In genomic region chr13:102846261-102847015, GRCh38 we compare ENCODE assay signal across 8 cellular contexts. TPM values are rescaled to one million over a fixed set of nuclear protein-coding genes. Genes with fewer than 3 reads are reported as not detected.
A peak's percentile ranks its signal among the peaks of the same experiment; 100 is the strongest.
DNase-seq lines count a peak whose midpoint lies in the region; ATAC-seq and TF ChIP-seq lines count a peak whose summit lies in the region.

No MANE protein-coding gene starts in this region.

- H3K4me2 ChIP-seq in PC-9, result peak overlapping the region; percentile 99

- peaks cover 5% of the 10 kb centered on the region; the same call in 1 of the 2 replicates for H3F3A ChIP-seq in PC-9 (ENCODE audit: insufficient read depth, low read depth)

- intact Hi-C loops in PC-9 (cut with micrococcal nuclease; ENCODE audit: unreplicated experiment), result loop anchor here (1.0 to 10.0 kb wide), 9 partner anchors 46 to 1702 kb away; partner anchors contain the start of genes TEX30 and TPP2

- H3K9me3 Mint-ChIP-seq in CD8-positive, alpha-beta memory T cell, result peaks cover 0 to 2% (median 0%) of the 10 kb centered on the region in 5 donors

- H3K4me3 ChIP-seq in CD8-positive, alpha-beta memory T cell (ENCODE audit: low read length), result peak overlapping the region; percentile 97
- H3K4me3 ChIP-seq in PC-9 (peak overlapping the region; percentile 90), gastroesophageal sphincter (peak overlapping the region; percentile 93 to 97)

- peak overlapping the region; percentile 99 for H3K27ac ChIP-seq in CD8-positive, alpha-beta memory T cell (ENCODE audit: low read depth, low read length)
- H3K27ac ChIP-seq in PC-9 (peak overlapping the region; percentile 73), gastroesophageal sphincter (peak overlapping the region; percentile 75 to 99 (median 96))

- no peaks in the 10 kb centered on the region for H3K9me3 ChIP-seq in CD8-positive, alpha-beta memory T cell (ENCODE audit: low read length)
- H3K9me3 ChIP-seq in PC-9 (ENCODE audit: insufficient read depth, low read depth) (no peaks in the 10 kb centered on the region), gastroesophageal sphincter (no peaks in the 10 kb centered on the region)

- CTCF ChIA-PET in CD8-positive, alpha-beta memory T cell (lab: Charles Lee), result interaction anchor here (0.8 to 4.8 kb wide), 13 partner anchors 10 to 452 kb away, joined by 3 to 36 read pairs (median 6); partner anchors contain the start of genes BIVM, POGLUT2 and TEX30
- CTCF ChIA-PET in PC-9 (lab: Charles Lee), result interaction anchor here (0.6 kb wide), 1 partner anchor 454 kb away, joined by 3 read pairs; no protein-coding TSS in a partner anchor

- no peaks in the 10 kb centered on the region for H3K9me2 ChIP-seq in PC-9 (ENCODE audit: insufficient read depth)

- H3K4me3 Mint-ChIP-seq in CD8-positive, alpha-beta memory T cell, result peak overlapping the region; percentile 91 to 99 (median 97)

- peaks cover 43% of the 10 kb centered on the region for H3K4me1 ChIP-seq in CD8-positive, alpha-beta memory T cell (ENCODE audit: insufficient read depth, low read length)
- H3K4me1 ChIP-seq in PC-9 (replicated peaks; ENCODE audit: insufficient read depth) (peaks cover 13% of the 10 kb centered on the region; the same call in 1 of the 2 replicates), gastroesophageal sphincter (peaks cover 4 to 48% (median 6%) of the 10 kb centered on the region in 3 donors)

- H3K36me3 Mint-ChIP-seq in CD8-positive, alpha-beta memory T cell, result peaks cover 0 to 36% (median 5%) of the 10 kb centered on the region in 3 donors

- peaks cover 42 to 56% (median 53%) of the 10 kb centered on the region in 3 donors for H3K4me1 Mint-ChIP-seq in CD8-positive, alpha-beta memory T cell

- peaks cover 17% of the 10 kb centered on the region; the same call in 1 of the 2 replicates for H4K20me1 ChIP-seq in PC-9 (ENCODE audit: insufficient read depth)

- H3K79me2 ChIP-seq in PC-9 (ENCODE audit: low read depth), result peaks cover 45% of the 10 kb centered on the region

- 1 to 2% methylated on average over 14 of the region's 31 CpGs for WGBS in gastroesophageal sphincter (ENCODE audit: low coverage in 1 of 2), 2 donors

- ATAC-seq in GM19438 (IDR thresholded peaks at IDR 0.05; ENCODE audit: low read depth, unreplicated experiment) (peak; percentile 35), HG03460 (IDR thresholded peaks at IDR 0.05; ENCODE audit: unreplicated experiment) (peak; percentile 37), gastroesophageal sphincter (peak; percentile 8), omental fat pad (ENCODE audit: low FRiP score) (peak; percentile 24)

- H3K27ac Mint-ChIP-seq in CD8-positive, alpha-beta memory T cell, result peak overlapping the region; percentile 93 to 100 (median 99)

- peak overlapping the region; percentile 97 for H2AFZ ChIP-seq in PC-9

- H3K36me3 ChIP-seq in CD8-positive, alpha-beta memory T cell (ENCODE audit: insufficient read depth, low read length), result no peaks in the 10 kb centered on the region
- no peaks in the 10 kb centered on the region for H3K36me3 ChIP-seq in PC-9 (ENCODE audit: low read depth)
- H3K36me3 ChIP-seq in gastroesophageal sphincter, result peaks cover 0 to 12% of the 10 kb centered on the region in 2 donors

- peaks cover 0 to 5% of the 10 kb centered on the region in 2 donors for H3K27me3 Mint-ChIP-seq in CD8-positive, alpha-beta memory T cell

- no peak for TF ChIP-seq POLR2A in gastroesophageal sphincter (IDR thresholded peaks at IDR 0.05)

- TSS peak; percentile 40 for BruUV-seq in PC-9 (replicated peaks; lab: Mats Ljungman, UMichigan)

- POLR2A ChIA-PET in CD8-positive, alpha-beta memory T cell (lab: Charles Lee), result interaction anchor here (0.5 to 4.7 kb wide), 10 partner anchors 47 to 267 kb away, joined by 3 to 171 read pairs (median 4); partner anchors contain the start of genes BIVM, POGLUT2, TEX30 and TPP2
- POLR2A ChIA-PET in PC-9 (lab: Charles Lee; ENCODE audit: unreplicated experiment), result interaction anchor here (0.5 to 0.7 kb wide), 3 partner anchors 141 to 445 kb away, joined by 4 to 9 read pairs (median 4); no protein-coding TSS in a partner anchor

- no peak for TF ChIP-seq EP300 in gastroesophageal sphincter (IDR thresholded peaks at IDR 0.05)

- DNase-seq in CD8-positive, alpha-beta memory T cell, result peak; percentile 35 to 76 (median 63)
- DNase-seq in PC-9 (peak; percentile 15 to 39), omental fat pad (ENCODE audit: low spot score) (no peak), NCI-H226 (no peak)
- peak; percentile 39 for DNase-seq in activated effector memory CD4-positive, alpha-beta T cell treated with Interleukin-2 at 50 U/mL for 16 hours

- TF ChIP-seq CTCF in PC-9 (conservative IDR thresholded peaks at IDR 0.05) (no peak), gastroesophageal sphincter (IDR thresholded peaks at IDR 0.05) (peak in 1 of 4 experiments; percentile 11), omental fat pad (IDR thresholded peaks at IDR 0.05) (no peak)

- no peaks in the 10 kb centered on the region for H3K27me3 ChIP-seq in CD8-positive, alpha-beta memory T cell (ENCODE audit: insufficient read depth, low read length, poor library complexity, severe bottlenecking)
- no peaks in the 10 kb centered on the region for H3K27me3 ChIP-seq in PC-9 (ENCODE audit: insufficient read depth, low read depth)
- no peaks in the 10 kb centered on the region for H3K27me3 ChIP-seq in gastroesophageal sphincter

RNA-seq across cellular contexts. Expression of gene ERCC5, which starts 0.6 kb away (rescaled TPM):
- total RNA-seq in CD8-positive, alpha-beta memory T cell, result 10 to 100 TPM; 48.0 to 48.8 TPM
- 60.3 TPM for polyA plus RNA-seq in CD8-positive, alpha-beta memory T cell
- total RNA-seq in PC-9 (2021), result 33.9 and 38.2 TPM in 2 replicates
- 10 to 100 TPM; 57.5 to 75.6 (median 65.2) TPM for total RNA-seq in gastroesophageal sphincter
- total RNA-seq in omental fat pad, result 10 to 100 TPM; 42.5 to 81.8 (median 68.3) TPM

RNA-seq across cellular contexts. Expression of gene BIVM, which starts 47.5 kb away (rescaled TPM):
- 10 to 100 TPM; 14.6 to 16.0 TPM for total RNA-seq in CD8-positive, alpha-beta memory T cell
- polyA plus RNA-seq in CD8-positive, alpha-beta memory T cell, result 14.2 TPM
- total RNA-seq in PC-9 (2021) (12.5 and 17.5 TPM in 2 replicates), gastroesophageal sphincter (10 to 100 TPM in 3 of 4 donors, 1 to 10 TPM in 1; 8.7 to 19.6 (median 15.8) TPM), omental fat pad (10 to 100 TPM; 12.6 to 21.4 (median 16.1) TPM)

RNA-seq across cellular contexts. Expression of gene POGLUT2, which starts 47.7 kb away (rescaled TPM):
- total RNA-seq in CD8-positive, alpha-beta memory T cell, result 10 to 100 TPM; 13.5 to 15.8 TPM
- 2.5 TPM for polyA plus RNA-seq in CD8-positive, alpha-beta memory T cell
- total RNA-seq in PC-9 (2021) (2.8 and 3.2 TPM in 2 replicates), gastroesophageal sphincter (10 to 100 TPM in 1 of 4 donors, 1 to 10 TPM in 3; 3.5 to 17.9 (median 6.9) TPM), omental fat pad (1 to 10 TPM; 4.2 to 6.0 (median 4.8) TPM)

Comparison
In these comparisons a context has a peak if more than half of its experiments do, and no peak if none do; other contexts are left out.
1. DNase-seq: peak in CD8-positive, alpha-beta memory T cell (5 of 5), PC-9 (2 of 2) and activated effector memory CD4-positive, alpha-beta T cell treated with Interleukin-2 at 50 U/mL for 16 hours (single experiment); none in omental fat pad (single experiment) and NCI-H226 (single experiment).
2. Peak in every context shown above with its lines, with median percentiles within 50 percentile points of each other: H3K27ac ChIP-seq, H3K4me3 ChIP-seq and ATAC-seq.